ENCODE assay signal across 1 cellular context in the genomic region with DNA sequence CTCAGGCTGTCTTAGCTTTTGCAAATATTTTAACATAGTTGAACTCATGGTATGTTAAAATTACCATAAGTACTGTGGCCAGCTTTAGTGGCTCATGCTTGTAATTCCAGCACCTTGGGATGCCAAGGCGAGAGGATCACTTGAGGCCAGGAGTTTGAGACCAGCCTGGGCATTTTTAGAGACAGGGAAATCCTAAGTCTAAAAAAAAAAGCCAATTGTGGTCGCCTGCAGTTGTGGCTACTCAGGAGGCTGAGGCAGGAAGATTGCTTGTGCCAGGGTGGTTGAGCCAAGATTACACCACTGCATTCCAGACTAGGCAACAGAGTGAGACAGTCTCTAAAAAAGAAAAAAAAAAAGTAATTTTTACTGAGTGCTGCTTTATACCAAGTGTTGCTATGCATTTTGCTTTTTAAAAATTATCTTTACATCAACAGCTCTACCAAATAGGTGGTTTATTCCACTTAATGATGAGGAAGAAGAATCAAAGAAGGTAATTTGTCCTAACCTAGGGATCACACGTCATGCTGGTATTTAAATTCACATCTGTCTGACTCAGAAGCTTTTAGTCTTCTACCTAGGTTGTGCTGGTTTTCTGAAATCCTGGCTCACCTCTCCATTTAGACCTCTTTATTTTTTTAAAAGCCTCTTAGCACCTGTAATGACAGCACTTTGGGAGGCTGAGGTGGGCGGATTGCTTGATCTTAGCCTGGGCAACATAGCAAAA.
TF ChIP-seq lines count a peak whose summit lies in the region.

No MANE protein-coding gene starts in this region.

TF ChIP-seq in H1, 55 proteins besides CTCF, POLR2A, EP300 and RAD21:
- TF ChIP-seq, protein P1, sequence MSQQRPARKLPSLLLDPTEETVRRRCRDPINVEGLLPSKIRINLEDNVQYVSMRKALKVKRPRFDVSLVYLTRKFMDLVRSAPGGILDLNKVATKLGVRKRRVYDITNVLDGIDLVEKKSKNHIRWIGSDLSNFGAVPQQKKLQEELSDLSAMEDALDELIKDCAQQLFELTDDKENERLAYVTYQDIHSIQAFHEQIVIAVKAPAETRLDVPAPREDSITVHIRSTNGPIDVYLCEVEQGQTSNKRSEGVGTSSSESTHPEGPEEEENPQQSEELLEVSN (IDR thresholded peaks at IDR 0.05) = no peak
- TF ChIP-seq TEAD4 (IDR thresholded peaks at IDR 0.05; ENCODE audit: low read depth, low read length) (0 out of 2 replicates have a peak, but pooled peaks have one; percentile 12), FOSL1 (IDR thresholded peaks at IDR 0.05; ENCODE audit: insufficient read depth, low read depth, low read length) (no peak)
